ENCODE assay signal across 20 cellular contexts in the genomic region with DNA sequence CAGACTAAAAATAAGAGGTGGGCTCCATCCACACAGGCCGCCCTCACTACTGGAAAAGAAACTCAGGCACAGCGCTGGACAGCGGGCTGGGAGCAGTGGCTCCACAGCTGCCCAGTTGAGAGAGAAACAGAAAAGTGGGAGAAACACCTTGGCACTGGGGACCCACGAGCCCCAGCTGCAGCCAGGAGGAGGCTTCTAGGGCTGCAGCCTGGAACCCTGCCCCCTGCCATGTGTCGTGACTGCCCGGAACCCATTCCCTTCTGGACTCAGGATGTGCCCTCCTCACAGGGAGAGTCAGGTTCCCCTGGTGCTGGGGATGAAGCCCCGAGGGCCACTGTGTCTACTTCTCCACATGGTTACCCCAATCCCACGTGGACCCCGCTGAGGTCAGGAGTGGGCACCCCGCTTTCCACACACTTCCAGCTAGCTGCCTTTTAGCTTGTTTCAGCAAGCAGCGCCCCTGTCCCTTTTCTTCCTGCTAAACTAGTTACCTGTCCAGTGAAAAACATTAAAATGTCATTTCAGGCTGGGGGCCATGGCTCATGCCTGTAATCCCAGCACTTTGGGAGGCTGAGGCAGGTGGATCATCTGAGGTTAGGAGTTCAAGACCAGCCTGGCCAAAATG.
"Had no signal": no experiment of that assay in that cellular context is flagged by ENCODE, and none has a peak within 500 bp of the region (broad histone marks: within the 10 kb centered on the region; RNA-seq: fewer than 3 reads in every experiment).

No MANE protein-coding gene starts in this region.

- H3K27ac Mint-ChIP-seq: activated naive CD8-positive, alpha-beta T cell treated with anti-CD3 and anti-CD28 coated beads for 36 hours; T-helper 1 cell treated with Interleukin-12 subunit alpha and Interleukin-12 subunit beta and Interleukin-4 antibody, amounts not matched to agents 30 μg/mL and 1 μg/mL, for 36 hours had no signal

- H3K27ac ChIP-seq: neutrophil, pancreas, right lobe of liver, thoracic aorta had no signal

- H3K4me1 ChIP-seq: pancreas, right lobe of liver had no signal

- ATAC-seq: activated CD4-positive, CD25-positive, alpha-beta regulatory T cell treated with anti-CD3 and anti-CD28 coated beads, Interleukin-2, amount 50 U/mL, for 24 hours; left lobe of liver; mucosa of descending colon; naive thymus-derived CD4-positive, alpha-beta T cell; pancreas; right lobe of liver had no signal

- H3K27me3 Mint-ChIP-seq: activated naive CD8-positive, alpha-beta T cell treated with anti-CD3 and anti-CD28 coated beads for 36 hours; naive thymus-derived CD4-positive, alpha-beta T cell had no signal

- H3K4me1 Mint-ChIP-seq: naive thymus-derived CD4-positive, alpha-beta T cell had no signal

- H3K27me3 ChIP-seq: cardiac muscle cell, neutrophil, pancreas, right lobe of liver had no signal

- H3K9me3 ChIP-seq: mucosa of descending colon, neutrophil, pancreas, right lobe of liver, thoracic aorta had no signal

- H3K4me3 Mint-ChIP-seq: activated naive CD8-positive, alpha-beta T cell treated with anti-CD3 and anti-CD28 coated beads for 36 hours; naive thymus-derived CD4-positive, alpha-beta T cell; T-helper 1 cell treated with Interleukin-12 subunit alpha and Interleukin-12 subunit beta and Interleukin-4 antibody, amounts not matched to agents 30 μg/mL and 1 μg/mL, for 36 hours had no signal

- H3K9me3 Mint-ChIP-seq: activated naive CD8-positive, alpha-beta T cell treated with anti-CD3 and anti-CD28 coated beads for 36 hours; naive thymus-derived CD4-positive, alpha-beta T cell; T-helper 1 cell treated with Interleukin-12 subunit alpha and Interleukin-12 subunit beta and Interleukin-4 antibody, amounts not matched to agents 30 μg/mL and 1 μg/mL, for 36 hours had no signal

- DNase-seq: activated CD8-positive, alpha-beta memory T cell treated with anti-CD3 and anti-CD28 coated beads for 24 hours; activated CD8-positive, alpha-beta memory T cell treated with anti-CD3 and anti-CD28 coated beads, Interleukin-2, amount 50 U/mL, for 48 hours; activated naive CD8-positive, alpha-beta T cell treated with anti-CD3 and anti-CD28 coated beads for 36 hours; amniotic stem cell; erythroblast; foreskin melanocyte; glutamatergic neuron; mucosa of descending colon; naive thymus-derived CD4-positive, alpha-beta T cell; pancreas; right lobe of liver; small intestine; stimulated activated CD4-positive, alpha-beta T cell treated with anti-CD3 and anti-CD28 coated beads, Interleukin-15, amount 100 ng/mL, for 24 hours; stimulated activated CD4-positive, alpha-beta T cell treated with anti-CD3 and anti-CD28 coated beads, Interleukin-2, amount 100 ng/mL, for 48 hours had no signal

- H3K4me3 ChIP-seq: cardiac muscle cell, mucosa of descending colon, pancreas, right lobe of liver, thoracic aorta had no signal
